22 cellular contexts compared by ENCODE assay signal in genomic region chr5:14097998-14098471, GRCh38. TPM values are rescaled to one million over a fixed set of nuclear protein-coding genes. Genes with fewer than 3 reads are reported as not detected.
DNase-seq lines count a peak whose midpoint lies in the region; FAIRE-seq and TF ChIP-seq lines count a peak whose summit lies in the region.
"Had no signal": no experiment of that assay in that cellular context is flagged by ENCODE, and none has a peak within 500 bp of the region (broad histone marks: within the 10 kb centered on the region; RNA-seq: fewer than 3 reads in every experiment).

No MANE protein-coding gene starts in this region.

- H3K27me3 ChIP-seq in astrocyte (ENCODE audit: insufficient read depth, low read length) (no peaks in the 10 kb centered on the region), esophagus muscularis mucosa (no peaks in the 10 kb centered on the region)
- H3K27me3 ChIP-seq: gastroesophageal sphincter, thyroid gland had no signal

- TF ChIP-seq POLR2A in esophagus muscularis mucosa (IDR thresholded peaks at IDR 0.05; ENCODE audit: low read depth) = no peak

- no peak overlapping the region for H3K4me2 ChIP-seq in astrocyte (ENCODE audit: low read length)
- H3K4me2 ChIP-seq: PC-9, SK-N-SH had no signal

- no peak for TF ChIP-seq EP300 in esophagus muscularis mucosa (IDR thresholded peaks at IDR 0.05)

- no peaks in the 10 kb centered on the region for H3K79me2 ChIP-seq in astrocyte (ENCODE audit: insufficient read depth, low read length)

- H3K4me1 ChIP-seq in astrocyte (ENCODE audit: insufficient read depth, low read length) = no peaks in the 10 kb centered on the region
- no peaks in the 10 kb centered on the region for H3K4me1 ChIP-seq in esophagus muscularis mucosa
- H3K4me1 ChIP-seq: gastroesophageal sphincter, thyroid gland had no signal

- H3K4me1 Mint-ChIP-seq in HFFc6 (ENCODE audit: low read depth) (peaks cover 50% of the 10 kb centered on the region), astrocyte (ENCODE audit: low read depth, unreplicated experiment) (no peaks in the 10 kb centered on the region)
- H3K4me1 Mint-ChIP-seq: stimulated activated effector memory CD8-positive, alpha-beta T cell treated with anti-CD3 and anti-CD28 coated beads, Interleukin-12 subunit alpha, Interleukin-12 subunit beta, amount 100 ng/mL, for 72 hours had no signal

- no peaks in the 10 kb centered on the region for H3K9me3 ChIP-seq in astrocyte (ENCODE audit: insufficient read depth, low read depth, low read length)
- H3K9me3 ChIP-seq in esophagus muscularis mucosa = no peaks in the 10 kb centered on the region
- H3K9me3 ChIP-seq: thyroid gland had no signal

- peaks cover 5% of the 10 kb centered on the region for H3K9me3 Mint-ChIP-seq in HFFc6
- H3K9me3 Mint-ChIP-seq in astrocyte (ENCODE audit: unreplicated experiment) = peaks cover 7% of the 10 kb centered on the region

- H3K4me3 ChIP-seq in astrocyte (ENCODE audit: insufficient read depth, low read depth, low read length) (no peak overlapping the region), esophagus muscularis mucosa (no peak overlapping the region)
- H3K4me3 ChIP-seq: gastroesophageal sphincter, GM12878, PC-9, thyroid gland had no signal

- H3K27ac ChIP-seq in astrocyte (ENCODE audit: low read depth, low read length) = peak overlapping the region; percentile 10
- no peak overlapping the region for H3K27ac ChIP-seq in esophagus muscularis mucosa (replicated peaks in 1 of 4)
- H3K27ac ChIP-seq: gastroesophageal sphincter, PC-9, thyroid gland had no signal

- H3K27ac Mint-ChIP-seq in HFFc6 (peak overlapping the region; percentile 79), astrocyte (ENCODE audit: unreplicated experiment) (no peak overlapping the region)
- H3K27ac Mint-ChIP-seq: endodermal cell; stimulated activated effector memory CD8-positive, alpha-beta T cell treated with anti-CD3 and anti-CD28 coated beads, Interleukin-12 subunit alpha, Interleukin-12 subunit beta, amount 100 ng/mL, for 72 hours had no signal

- peak overlapping the region; percentile 16; the same call in 1 of the 2 replicates for H3K4me3 Mint-ChIP-seq in HFFc6
- no peak overlapping the region for H3K4me3 Mint-ChIP-seq in astrocyte (ENCODE audit: unreplicated experiment)
- H3K4me3 Mint-ChIP-seq: endodermal cell; stimulated activated effector memory CD8-positive, alpha-beta T cell treated with anti-CD3 and anti-CD28 coated beads, Interleukin-12 subunit alpha, Interleukin-12 subunit beta, amount 100 ng/mL, for 72 hours had no signal

- 52% methylated on average over 1 of the region's 1 CpG for WGBS in esophagus muscularis mucosa

- H3K36me3 ChIP-seq in astrocyte (ENCODE audit: insufficient read depth, low read length) (no peaks in the 10 kb centered on the region), esophagus muscularis mucosa (no peaks in the 10 kb centered on the region)
- H3K36me3 ChIP-seq: gastroesophageal sphincter, thyroid gland had no signal

- H3K27me3 Mint-ChIP-seq in HFFc6 (ENCODE audit: insufficient read depth) (no peaks in the 10 kb centered on the region), astrocyte (ENCODE audit: low read depth, unreplicated experiment) (no peaks in the 10 kb centered on the region)

- H3K9ac ChIP-seq in astrocyte (ENCODE audit: low read length) = no peak overlapping the region
- H3K9ac ChIP-seq: SK-N-SH had no signal

- H4K20me1 ChIP-seq in astrocyte (ENCODE audit: insufficient read depth, low read length) = no peaks in the 10 kb centered on the region

- intact Hi-C loops in esophagus muscularis mucosa (cut with DNase I) = no loop called here

- no peak overlapping the region for H2AFZ ChIP-seq in astrocyte (ENCODE audit: low read depth, low read length)
- H2AFZ ChIP-seq: PC-9 had no signal

- H3K36me3 Mint-ChIP-seq in HFFc6 (ENCODE audit: low read depth) (peaks cover 6% of the 10 kb centered on the region), astrocyte (ENCODE audit: low read depth, unreplicated experiment) (peaks cover 3% of the 10 kb centered on the region)
- H3K36me3 Mint-ChIP-seq: stimulated activated effector memory CD8-positive, alpha-beta T cell treated with anti-CD3 and anti-CD28 coated beads, Interleukin-12 subunit alpha, Interleukin-12 subunit beta, amount 100 ng/mL, for 72 hours had no signal

- TF ChIP-seq CTCF in HFFc6 (IDR thresholded peaks at IDR 0.05) (no peak), astrocyte (IDR thresholded peaks at IDR 0.05; ENCODE audit: insufficient read depth, low read depth, low read length) (no peak), esophagus muscularis mucosa (IDR thresholded peaks at IDR 0.05) (no peak)

- FAIRE-seq in astrocyte (lab: Jason Lieb, UNC) = peak; percentile 78
- FAIRE-seq: GM12878 had no signal

- DNase-seq in AG08395 (ENCODE audit: low spot score) (peak; percentile 47), HFFc6 (peak; percentile 74), astrocyte (ENCODE audit: low read depth) (peak; percentile 73), hepatic stellate cell (ENCODE audit: low spot score) (peak; percentile 15), islet precursor cell (no peak), esophagus muscularis mucosa (ENCODE audit: extremely low spot score) (no peak), NCI-H2227 (lab: John Stamatoyannopoulos, UW; ENCODE audit: unreplicated experiment) (no peak), RPMI8226 (no peak)
- DNase-seq: AML-193, COR-L47, endodermal cell, Karpas-422, NCI-H2171, NCI-H748 treated with DMSO at 0.1 percent for 48 hours, PC-9, retina, SK-N-SH, T-helper 9 cell, thyroid gland had no signal

RNA-seq across cellular contexts. Expression of gene TRIO, which starts 45.1 kb away (rescaled TPM):
- total RNA-seq in HFFc6 (2021; fragmentation: NEBNext Ultra II Directional; extraction: Animal tissue kit (Norgen Biotek cat#: 25700)) = 100 to 1,000 TPM; 167 to 219 (median 190) TPM
- total RNA-seq in astrocyte (291 and 347 TPM in 2 replicates), esophagus muscularis mucosa (100 to 1,000 TPM; 112 to 155 (median 145) TPM)

Comparison
In these comparisons a context has a peak if more than half of its experiments do, and no peak if none do; other contexts are left out.
1. DNase-seq: peak in AG08395 (single experiment), HFFc6 (single experiment), astrocyte (single experiment) and hepatic stellate cell (single experiment); none in islet precursor cell (single experiment), esophagus muscularis mucosa (single experiment), NCI-H2227 (single experiment) and RPMI8226 (single experiment).